ENCODE assay signal across 1 cellular context in the genomic region with DNA sequence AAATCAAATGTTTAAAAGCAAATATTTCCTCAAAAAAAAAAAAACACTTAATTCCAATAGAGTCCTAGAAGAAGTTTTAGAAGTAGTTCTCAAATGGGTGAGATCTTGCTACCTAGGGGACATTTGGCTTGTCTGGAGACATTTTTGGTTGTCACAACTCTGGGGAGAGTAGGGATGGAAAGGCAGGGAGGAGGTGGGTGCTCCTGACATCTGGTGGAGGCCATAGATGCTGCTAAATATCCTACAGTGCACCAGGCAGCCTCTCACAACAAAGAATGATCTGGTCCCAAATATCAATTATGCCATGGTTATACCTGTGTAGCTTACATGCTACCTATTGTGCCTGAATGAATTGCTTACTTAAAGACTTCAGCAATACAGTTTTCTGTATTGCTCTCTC.
TF ChIP-seq lines count a peak whose summit lies in the region.

No MANE protein-coding gene starts in this region.

TF ChIP-seq in H1, 55 proteins besides CTCF, POLR2A, EP300 and RAD21:
- TF ChIP-seq SAP30 (IDR thresholded peaks at IDR 0.05; ENCODE audit: insufficient read depth, insufficient replicate concordance, low read length) (no peak), BRCA1 (IDR thresholded peaks at IDR 0.05; ENCODE audit: low read depth, low read length) (no peak), TCF12 (IDR thresholded peaks at IDR 0.05; ENCODE audit: low read depth, low read length) (no peak), HDAC6 (IDR thresholded peaks at IDR 0.05; ENCODE audit: low read depth, low read length) (no peak), TAF7 (optimal IDR thresholded peaks at IDR 0.05; ENCODE audit: borderline replicate concordance, low read depth, low read length) (no peak), NANOG (IDR thresholded peaks at IDR 0.05; ENCODE audit: insufficient read depth, low read depth, low read length, poor library complexity, severe bottlenecking) (no peak), SIX5 (IDR thresholded peaks at IDR 0.05; ENCODE audit: low read depth, low read length) (no peak), BACH1 (IDR thresholded peaks at IDR 0.05; ENCODE audit: low read length) (no peak), TEAD4 (IDR thresholded peaks at IDR 0.05; ENCODE audit: low read depth, low read length) (no peak)
